In genomic region chr16:21511315-21512210, GRCh38 we compare ENCODE assay signal across 8 cellular contexts.
DNase-seq lines count a peak whose midpoint lies in the region; ATAC-seq, FAIRE-seq and TF ChIP-seq lines count a peak whose summit lies in the region.
"Not testable (repeated sequence)": the region's sequence is repeated elsewhere in the genome, so short reads cannot be mapped to it uniquely, and the experiment has no call there.

No MANE protein-coding gene starts in this region.

- H4K20me1 ChIP-seq in HCT116 (ENCODE audit: insufficient read depth): peaks cover 12% of the 10 kb centered on the region; the same call in 1 of the 2 replicates

- H3K4me1 Mint-ChIP-seq in activated T-cell treated with anti-CD3 and anti-CD28 coated beads, Interleukin-2, amount 50 U/mL, for 72 hours (ENCODE audit: low read depth): peaks cover 91% of the 10 kb centered on the region

- BruUV-seq in HCT116 (replicated peaks; lab: Mats Ljungman, UMichigan): not testable (repeated sequence)

- H3K36me3 ChIP-seq in HCT116 (ENCODE audit: control insufficient read depth in 1 of 2, insufficient read depth in 2 of 2, low read length in 2 of 2): peaks cover 0 to 14% of the 10 kb centered on the region in 2 experiments; a peak in 1 of 4 replicates
- not testable (repeated sequence) for H3K36me3 ChIP-seq in mucosa of descending colon (ENCODE audit: low read depth); skeletal muscle tissue (ENCODE audit: control insufficient read depth in 3 of 3, insufficient read depth in 3 of 3, low read length in 3 of 3)

- peak overlapping the region; percentile 77 for H3K27ac ChIP-seq in AG04450 (ENCODE audit: low read depth, low read length)
- H3K27ac ChIP-seq in HCT116 (ENCODE audit: low read depth, low read length): peak overlapping the region; percentile 51
- H3K27ac ChIP-seq in cingulate gyrus (ENCODE audit: low read depth, low read length): peak overlapping the region; percentile 44
- peak overlapping the region; percentile 93 for H3K27ac ChIP-seq in skeletal muscle tissue (ENCODE audit: low read depth, low read length)

- H3K4me3 ChIP-seq in AG04450 (ENCODE audit: low read depth, low read length); HCT116 (replicated peaks in 1 of 2; ENCODE audit: low read depth in 1 of 2, low read length in 2 of 2); mucosa of descending colon: not testable (repeated sequence)
- H3K4me3 ChIP-seq in skeletal muscle tissue (ENCODE audit: low read length in 3 of 3): peak overlapping the region; percentile 43 to 67 (median 58)

- not testable (repeated sequence) for H3K9ac ChIP-seq in HCT116 (ENCODE audit: low read length)
- H3K9ac ChIP-seq in skeletal muscle tissue (ENCODE audit: low read depth in 1 of 3, low read length in 3 of 3): peak overlapping the region; percentile 55 to 81 (median 61)

- FAIRE-seq in RCC 7860 (lab: Jason Lieb, UNC): peak; percentile 92

- not testable (repeated sequence) for H3K9me3 ChIP-seq in AG04450 (ENCODE audit: control insufficient read depth, insufficient read depth, low read length); HCT116 (ENCODE audit: control insufficient read depth in 1 of 2, insufficient read depth in 1 of 2, low read depth in 1 of 2, low read length in 2 of 2); mucosa of descending colon; skeletal muscle tissue (ENCODE audit: control insufficient read depth in 3 of 3, low read length in 3 of 3)

- H3K4me3 Mint-ChIP-seq in activated T-cell treated with anti-CD3 and anti-CD28 coated beads, Interleukin-2, amount 50 U/mL, for 72 hours: peak overlapping the region in 1 of 2 donors; percentile 34

- ATAC-seq in HCT116 (peak; percentile 74), Right ventricle myocardium superior (ENCODE audit: poor library complexity) (peak; percentile 31)
- not testable (repeated sequence) for ATAC-seq in activated T-cell treated with anti-CD3 and anti-CD28 coated beads, Interleukin-2, amount 50 U/mL, for 72 hours (replicated peaks in 1 of 2); mucosa of descending colon

- not testable (repeated sequence) for DNase-seq in AG04450 (ENCODE audit: low read depth, low spot score); HCT116 (ENCODE audit: low read depth, low spot score)
- peak; percentile 91 for DNase-seq in RCC 7860 (ENCODE audit: low spot score)
- peak in 1 of 2 donors; percentile 13 for DNase-seq in activated T-cell treated with anti-CD3 and anti-CD28 coated beads, Interleukin-2, amount 50 U/mL, for 72 hours
- DNase-seq in Right ventricle myocardium superior: peak; percentile 82
- peak; percentile 35 to 80 (median 52) for DNase-seq in mucosa of descending colon

- not testable (repeated sequence) for H3K9me3 Mint-ChIP-seq in activated T-cell treated with anti-CD3 and anti-CD28 coated beads, Interleukin-2, amount 50 U/mL, for 72 hours

- RAD21 ChIA-PET in HCT116 (lab: Charles Lee; ENCODE audit: low non-redundant PET in 1 of 2, low total read pairs in 2 of 2, uncharacterized antibody in 2 of 2, unreplicated experiment in 2 of 2): not testable (repeated sequence)

- H3K4me2 ChIP-seq in HCT116 (ENCODE audit: low read length): peak overlapping the region; percentile 23; the same call in 1 of the 2 replicates

- H2AFZ ChIP-seq in HCT116 (ENCODE audit: low read depth, low read length, poor library complexity, severe bottlenecking): not testable (repeated sequence)

- not testable (repeated sequence) for H3K27me3 Mint-ChIP-seq in activated T-cell treated with anti-CD3 and anti-CD28 coated beads, Interleukin-2, amount 50 U/mL, for 72 hours (ENCODE audit: low read depth)

- not testable (repeated sequence) for TF ChIP-seq CTCF in AG04450 (IDR thresholded peaks at IDR 0.05; ENCODE audit: low read depth, low read length); HCT116 (IDR thresholded peaks at IDR 0.05 in 2 of 3, conservative IDR thresholded peaks at IDR 0.05 in 1 of 3; ENCODE audit: borderline replicate concordance in 1 of 3, insufficient read depth in 1 of 3, low read depth in 2 of 3, low read length in 2 of 3); mucosa of descending colon (IDR thresholded peaks at IDR 0.05)

- H3K27me3 ChIP-seq in AG04450 (ENCODE audit: control insufficient read depth, insufficient read depth, low read length); HCT116 (ENCODE audit: insufficient read depth, low read length); skeletal muscle tissue (ENCODE audit: control insufficient read depth in 3 of 3, insufficient read depth in 3 of 3, low read length in 3 of 3): not testable (repeated sequence)

- intact Hi-C loops in HCT116 (cut with micrococcal nuclease); Right ventricle myocardium superior (cut with DNase I); mucosa of descending colon (cut with DNase I, micrococcal nuclease): not testable (repeated sequence)

- TF ChIP-seq RAD21 in HCT116 (IDR thresholded peaks at IDR 0.05; ENCODE audit: low read depth): not testable (repeated sequence)

- H3K36me3 Mint-ChIP-seq in activated T-cell treated with anti-CD3 and anti-CD28 coated beads, Interleukin-2, amount 50 U/mL, for 72 hours (ENCODE audit: insufficient read depth in 2 of 2): peaks cover 2 to 34% of the 10 kb centered on the region in 2 donors

- CTCF ChIA-PET in AG04450 (lab: Charles Lee); HCT116 (lab: Charles Lee): not testable (repeated sequence)

- H3K27ac Mint-ChIP-seq in activated T-cell treated with anti-CD3 and anti-CD28 coated beads, Interleukin-2, amount 50 U/mL, for 72 hours: peak overlapping the region; percentile 73

- H3K79me2 ChIP-seq in HCT116 (ENCODE audit: insufficient read depth, low read length): peaks cover 99% of the 10 kb centered on the region

- POLR2A ChIA-PET in AG04450 (lab: Yijun Ruan, JAX); HCT116 (lab: Charles Lee): not testable (repeated sequence)

- TF ChIP-seq POLR2A in HCT116 (IDR thresholded peaks at IDR 0.05; ENCODE audit: borderline replicate concordance, extremely low read depth, insufficient read depth, insufficient read length): not testable (repeated sequence)

- H3K4me1 ChIP-seq in HCT116 (ENCODE audit: control insufficient read depth in 1 of 2, insufficient read depth in 2 of 2, low read length in 2 of 2): peaks cover 11 to 22% of the 10 kb centered on the region in 2 experiments
- H3K4me1 ChIP-seq in mucosa of descending colon (ENCODE audit: low read depth): peaks cover 71% of the 10 kb centered on the region
- peaks cover 86 to 92% (median 91%) of the 10 kb centered on the region in 3 donors for H3K4me1 ChIP-seq in skeletal muscle tissue (ENCODE audit: control insufficient read depth in 3 of 3, insufficient read depth in 3 of 3, low read length in 3 of 3)

- H3K9me2 ChIP-seq in HCT116 (ENCODE audit: insufficient read depth): not testable (repeated sequence)
